14 cellular contexts compared by ENCODE assay signal in the genomic region with DNA sequence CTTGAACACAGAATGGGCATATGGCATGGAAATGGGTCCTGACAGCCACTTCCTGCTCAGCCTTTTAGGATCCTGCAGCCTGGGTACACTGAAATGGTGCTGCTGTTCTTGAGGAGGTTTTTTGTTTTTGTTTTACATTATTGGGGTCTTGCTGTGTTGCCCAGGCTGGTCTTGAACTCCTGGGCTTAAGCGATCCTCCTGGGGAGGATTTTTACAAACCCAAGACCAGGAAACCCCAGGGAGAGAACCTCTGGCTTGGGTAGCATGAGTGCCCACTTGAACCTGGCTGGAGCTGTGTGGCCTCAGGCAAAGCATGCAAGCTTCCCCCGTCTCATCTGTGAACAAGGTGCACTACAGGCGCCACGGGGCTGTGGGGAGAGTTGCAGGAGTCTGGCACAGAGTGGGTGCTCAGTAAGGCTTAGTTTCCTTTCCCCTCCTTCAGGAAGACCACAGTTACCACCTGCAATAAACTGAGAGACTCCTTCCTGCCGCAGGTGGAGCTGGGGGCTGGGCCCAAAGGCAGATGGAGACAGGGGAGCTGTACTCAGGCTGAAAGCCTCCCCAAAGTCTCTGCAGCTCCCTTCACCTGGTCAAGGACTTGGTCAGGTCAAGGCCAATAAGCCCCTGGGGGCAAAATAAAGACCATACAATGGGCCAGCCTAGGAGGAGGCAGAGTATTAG. TPM values are rescaled to one million over a fixed set of nuclear protein-coding genes. Genes with fewer than 3 reads are reported as not detected.
DNase-seq lines count a peak whose midpoint lies in the region; ATAC-seq, FAIRE-seq and TF ChIP-seq lines count a peak whose summit lies in the region.
"Had no signal": no experiment of that assay in that cellular context is flagged by ENCODE, and none has a peak within 500 bp of the region (broad histone marks: within the 10 kb centered on the region; RNA-seq: fewer than 3 reads in every experiment).

No MANE protein-coding gene starts in this region.

- no peak for TF ChIP-seq POLR2A in GM12878 (IDR thresholded peaks at IDR 0.05; ENCODE audit: low read depth, low read length)

- H2AFZ ChIP-seq in DND-41 (ENCODE audit: low read depth, low read length) (no peak overlapping the region), GM12878 (ENCODE audit: control insufficient read depth, low read depth, low read length) (0 out of 2 replicates have a peak overlapping the region, but pooled peaks have one; percentile 30)

- POLR2A ChIA-PET in activated CD4-positive, alpha-beta memory T cell treated with anti-CD3 and anti-CD28 coated beads for 36 hours (lab: Charles Lee) = interaction anchor here (0.6 to 3.0 kb wide), 10 partner anchors 11 to 191 kb away, joined by 3 to 15 read pairs (median 4); partner anchors contain the start of genes DSN1, RAB5IF and TGIF2
- POLR2A ChIA-PET in GM12878 (lab: Charles Lee) = interaction anchor here (0.6 kb wide), 1 partner anchor 192 kb away, joined by 6 read pairs; no protein-coding TSS in a partner anchor

- H3K36me3 ChIP-seq in DND-41 (ENCODE audit: insufficient read depth, low read length) (no peaks in the 10 kb centered on the region), GM12878 (ENCODE audit: control insufficient read depth in 2 of 2, insufficient read depth in 2 of 2, low read length in 1 of 2) (no peaks in the 10 kb centered on the region)
- H3K36me3 ChIP-seq: thoracic aorta had no signal

- H3K4me1 ChIP-seq in DND-41 (ENCODE audit: insufficient read depth, low read length) (peaks cover 28% of the 10 kb centered on the region), GM12878 (ENCODE audit: control insufficient read depth, insufficient read depth, low read length) (peaks cover 16% of the 10 kb centered on the region)

- H3K79me2 ChIP-seq in DND-41 (ENCODE audit: insufficient read depth, low read length) = no peaks in the 10 kb centered on the region
- H3K79me2 ChIP-seq in GM12878 (ENCODE audit: control insufficient read depth, insufficient read depth, low read length) = no peaks in the 10 kb centered on the region

- H3K27me3 Mint-ChIP-seq in activated CD4-positive, alpha-beta memory T cell treated with anti-CD3 and anti-CD28 coated beads for 36 hours = no peaks in the 10 kb centered on the region

- peak overlapping the region; percentile 100 for H3K27ac Mint-ChIP-seq in activated CD4-positive, alpha-beta memory T cell treated with anti-CD3 and anti-CD28 coated beads for 36 hours

- TF ChIP-seq CTCF in DND-41 (IDR thresholded peaks at IDR 0.05; ENCODE audit: borderline replicate concordance, extremely low read depth, low read length, poor library complexity, severe bottlenecking) = no peak
- no peak for TF ChIP-seq CTCF in GM12878 (IDR thresholded peaks at IDR 0.05 in 2 of 3, conservative IDR thresholded peaks at IDR 0.05 in 1 of 3; ENCODE audit: control insufficient read depth in 2 of 3, extremely low read depth in 1 of 3, insufficient read depth in 1 of 3, low read depth in 3 of 3, low read length in 3 of 3)

- BruUV-seq in GM12878 (replicated peaks; lab: Mats Ljungman, UMichigan) = no TSS peak

- in situ Hi-C loops in GM12878 (cut with MboI) = no loop called here

- H3K36me3 Mint-ChIP-seq in activated CD4-positive, alpha-beta memory T cell treated with anti-CD3 and anti-CD28 coated beads for 36 hours = peaks cover 29% of the 10 kb centered on the region

- CTCF ChIA-PET in activated CD4-positive, alpha-beta memory T cell treated with anti-CD3 and anti-CD28 coated beads for 36 hours (lab: Charles Lee) = interaction anchor here (0.6 to 3.6 kb wide), 7 partner anchors 15 to 111 kb away, joined by 3 to 17 read pairs (median 3); partner anchors contain the start of gene RAB5IF
- CTCF ChIA-PET in GM12878 (lab: Yijun Ruan, JAX) = interaction anchor here (1.0 kb wide), 1 partner anchor 13 kb away, joined by 3 read pairs; no protein-coding TSS in a partner anchor

- ATAC-seq in DND-41 (ENCODE audit: insufficient read depth, low read depth) (peak; percentile 64), GM12878 (peak; percentile 35), GM18511 (IDR thresholded peaks at IDR 0.05; ENCODE audit: unreplicated experiment) (no peak)

- TF ChIP-seq EP300 in GM12878 (IDR thresholded peaks at IDR 0.05; ENCODE audit: borderline replicate concordance in 1 of 2, control insufficient read depth in 1 of 2, low read depth in 2 of 2, low read length in 2 of 2) = no peak

- H3K9me3 ChIP-seq in DND-41 (ENCODE audit: insufficient read depth, low read length, severe bottlenecking) (no peaks in the 10 kb centered on the region), GM12878 (replicated peaks; ENCODE audit: control insufficient read depth, insufficient read depth, low read length) (no peaks in the 10 kb centered on the region)
- H3K9me3 ChIP-seq: thoracic aorta had no signal

- H3K27ac ChIP-seq in DND-41 (ENCODE audit: low read length) (peak overlapping the region; percentile 34; the same call in 1 of the 2 replicates), GM12878 (ENCODE audit: control insufficient read depth, insufficient read depth) (no peak overlapping the region)
- H3K27ac ChIP-seq: KMS-11, RWPE1, thoracic aorta had no signal

- H4K20me1 ChIP-seq in DND-41 (ENCODE audit: insufficient read depth, low read length) (no peaks in the 10 kb centered on the region), GM12878 (ENCODE audit: control insufficient read depth, insufficient read depth) (no peaks in the 10 kb centered on the region)

- no peak overlapping the region for H3K4me3 ChIP-seq in DND-41 (ENCODE audit: low read depth in 1 of 2, low read length in 2 of 2)
- no peak overlapping the region for H3K4me3 ChIP-seq in GM12878
- H3K4me3 ChIP-seq: thoracic aorta had no signal

- FAIRE-seq in GM12878 (lab: Jason Lieb, UNC) = no peak
- FAIRE-seq: astrocyte had no signal

- H3K4me1 Mint-ChIP-seq in activated CD4-positive, alpha-beta memory T cell treated with anti-CD3 and anti-CD28 coated beads for 36 hours (ENCODE audit: low read depth) = peaks cover 47% of the 10 kb centered on the region

- peak; percentile 62 for DNase-seq in DND-41
- DNase-seq in activated CD4-positive, alpha-beta memory T cell treated with anti-CD3 and anti-CD28 coated beads for 36 hours = peak; percentile 78
- DNase-seq in GM12878 (ENCODE audit: low read depth, low spot score) = no peak
- DNase-seq in stimulated activated CD4-positive, alpha-beta T cell treated with anti-CD3 and anti-CD28 coated beads, Interleukin-4, amount 100 ng/mL, for 24 hours = peak; percentile 63
- DNase-seq in NCI-H1436 treated with DMSO at 0.1 percent for 48 hours (lab: John Stamatoyannopoulos, UW) = no peak
- DNase-seq in HK-2 (ENCODE audit: unreplicated experiment) = no peak
- DNase-seq in NCI-H82 (lab: John Stamatoyannopoulos, UW) = no peak
- DNase-seq: foreskin melanocyte had no signal

- no peak overlapping the region; the same call in 1 of the 2 replicates for H3K9ac ChIP-seq in DND-41 (ENCODE audit: low read depth, low read length)
- H3K9ac ChIP-seq in GM12878 (ENCODE audit: control insufficient read depth, insufficient read depth, low read length) = no peak overlapping the region
- H3K9ac ChIP-seq: KMS-11 had no signal

- TF ChIP-seq RAD21 in GM12878 (IDR thresholded peaks at IDR 0.05; ENCODE audit: insufficient read depth, low read depth, low read length) = no peak

- WGBS in GM12878 (ENCODE audit: insufficient coverage, insufficient replicate concordance, low lambda C conversion rate, missing lambda C conversion rate) = 47% methylated on average over 5 of the region's 5 CpGs

- H3K27me3 ChIP-seq in DND-41 (ENCODE audit: insufficient read depth, low read length, poor library complexity) (no peaks in the 10 kb centered on the region), GM12878 (replicated peaks in 1 of 2; ENCODE audit: control insufficient read depth in 2 of 2, insufficient read depth in 2 of 2, low read length in 1 of 2) (no peaks in the 10 kb centered on the region)

- intact Hi-C loops in activated CD4-positive, alpha-beta memory T cell treated with anti-CD3 and anti-CD28 coated beads for 36 hours (cut with micrococcal nuclease) = loop anchor here (1.0 to 5.0 kb wide), 6 partner anchors 13 to 128 kb away; partner anchors contain the start of genes DSN1, NDRG3 and TGIF2
- intact Hi-C loops in GM12878 (cut with micrococcal nuclease; ENCODE audit: unreplicated experiment) = no loop called here

- RAD21 ChIA-PET in GM12878 (lab: Charles Lee; ENCODE audit: unreplicated experiment) = no interaction called here

- peak overlapping the region; percentile 97 for H3K4me3 Mint-ChIP-seq in activated CD4-positive, alpha-beta memory T cell treated with anti-CD3 and anti-CD28 coated beads for 36 hours

- no peak overlapping the region for H3K4me2 ChIP-seq in DND-41 (ENCODE audit: insufficient read depth, low read length)
- H3K4me2 ChIP-seq in GM12878 (ENCODE audit: control insufficient read depth, insufficient read depth) = no peak overlapping the region
- H3K4me2 ChIP-seq: KMS-11 had no signal

- no peaks in the 10 kb centered on the region for H3K9me3 Mint-ChIP-seq in activated CD4-positive, alpha-beta memory T cell treated with anti-CD3 and anti-CD28 coated beads for 36 hours

- SMC1A ChIA-PET in GM12878 (lab: Charles Lee; ENCODE audit: uncharacterized antibody, unreplicated experiment) = interaction anchor here (0.7 kb wide), 1 partner anchor 1764 kb away, joined by 3 read pairs; no protein-coding TSS in a partner anchor

RNA-seq across cellular contexts. Expression of gene SLA2, which starts 1.8 kb away (rescaled TPM):
- 10 to 100 TPM; 47.1 to 47.7 TPM for total RNA-seq in activated CD4-positive, alpha-beta memory T cell treated with anti-CD3 and anti-CD28 coated beads for 36 hours
- 0.66 and 0.86 TPM in 2 replicates for total RNA-seq in GM12878 (2013; cell fraction: nucleolus; rRNA removed)
- total RNA-seq in GM12878 (2014; rRNA removed) (1.9 and 2.1 TPM in 2 replicates), GM12878 (2014; rRNA removed; fragmentation: Illumina TruSeq; extraction: Trizol) (2.0 and 2.2 TPM in 2 replicates), GM12878 (2021) (1.7 and 2.1 TPM in 2 replicates)
- 0.28 TPM for polyA plus RNA-seq in GM12878 (2011; ENCODE audit: low read depth)
- polyA plus RNA-seq in GM12878 (2011; rRNA removed) (0.13 and 0.29 TPM in 2 replicates), GM12878 (2014; fragmentation: Illumina TruSeq; extraction: Trizol) (2.3 and 3.1 TPM in 2 replicates), GM12878 (2014; fragmentation: Nextera tagmentation; extraction: Ambion mirVana) (under 1 TPM; 0.35 to 0.79 TPM), GM12878 (2014; rRNA removed) (2.7 and 3.3 TPM in 2 replicates), GM12878 (2016; fragmentation: Nextera tagmentation; extraction: Ambion mirVana) (under 1 TPM; 0.47 to 0.88 TPM)
- 0.33 and 0.50 TPM in 2 replicates for polyA plus RNA-seq in GM12878 (2011; cell fraction: cytosol; rRNA removed)
- 0.27 and 0.28 TPM in 2 replicates for polyA plus RNA-seq in GM12878 (2011; cell fraction: nucleus; rRNA removed)
- 0.36 and 0.50 TPM in 2 replicates for polyA plus RNA-seq in GM12878 (2012)
- polyA minus RNA-seq in GM12878 (2011; rRNA and poly(A)+ RNA removed) = 0.22 and 0.31 TPM in 2 replicates
- polyA minus RNA-seq in GM12878 (2011; cell fraction: cytosol; rRNA and poly(A)+ RNA removed) = not detected in 2 replicates
- 0.24 TPM in 1 of 2 replicates, not detected in the other for polyA minus RNA-seq in GM12878 (2011; cell fraction: nucleus; rRNA and poly(A)+ RNA removed)
- polyA plus RNA-seq: BJ had no signal

RNA-seq across cellular contexts. Expression of gene RAB5IF, which starts 38.6 kb away (rescaled TPM):
- total RNA-seq in activated CD4-positive, alpha-beta memory T cell treated with anti-CD3 and anti-CD28 coated beads for 36 hours = 100 to 1,000 TPM; 113 to 114 TPM
- 15.9 and 18.4 TPM in 2 replicates for total RNA-seq in GM12878 (2013; cell fraction: nucleolus; rRNA removed)
- total RNA-seq in GM12878 (2014; rRNA removed) (85.3 and 94.7 TPM in 2 replicates), GM12878 (2014; rRNA removed; fragmentation: Illumina TruSeq; extraction: Trizol) (79.8 and 82.5 TPM in 2 replicates), GM12878 (2021) (94.4 and 98.8 TPM in 2 replicates)
- polyA plus RNA-seq in GM12878 (2011; ENCODE audit: low read depth) = 94.3 TPM
- polyA plus RNA-seq in GM12878 (2011; rRNA removed) (140 and 147 TPM in 2 replicates), GM12878 (2014; fragmentation: Illumina TruSeq; extraction: Trizol) (83.1 and 88.7 TPM in 2 replicates), GM12878 (2014; fragmentation: Nextera tagmentation; extraction: Ambion mirVana) (10 to 100 TPM; 19.4 to 62.9 TPM), GM12878 (2014; rRNA removed) (114 and 119 TPM in 2 replicates), GM12878 (2016; fragmentation: Nextera tagmentation; extraction: Ambion mirVana) (100 to 1,000 TPM; 243 to 246 TPM)
- 117 and 123 TPM in 2 replicates for polyA plus RNA-seq in GM12878 (2011; cell fraction: cytosol; rRNA removed)
- polyA plus RNA-seq in GM12878 (2011; cell fraction: nucleus; rRNA removed) = 63.1 and 68.7 TPM in 2 replicates
- polyA plus RNA-seq in GM12878 (2012) = 53.8 and 69.0 TPM in 2 replicates
- 41.8 and 45.5 TPM in 2 replicates for polyA minus RNA-seq in GM12878 (2011; rRNA and poly(A)+ RNA removed)
- 20.6 and 25.0 TPM in 2 replicates for polyA minus RNA-seq in GM12878 (2011; cell fraction: cytosol; rRNA and poly(A)+ RNA removed)
- 10.2 and 15.5 TPM in 2 replicates for polyA minus RNA-seq in GM12878 (2011; cell fraction: nucleus; rRNA and poly(A)+ RNA removed)

Comparison
In these comparisons a context has a peak if more than half of its experiments do, and no peak if none do; other contexts are left out.
1. DNase-seq: peak in DND-41 (single experiment), activated CD4-positive, alpha-beta memory T cell treated with anti-CD3 and anti-CD28 coated beads for 36 hours (single experiment) and stimulated activated CD4-positive, alpha-beta T cell treated with anti-CD3 and anti-CD28 coated beads, Interleukin-4, amount 100 ng/mL, for 24 hours (single experiment); none in GM12878 (single experiment), NCI-H1436 treated with DMSO at 0.1 percent for 48 hours (single experiment), HK-2 (single experiment) and NCI-H82 (single experiment).
2. RNA of gene SLA2, which starts 1.8 kb away (total RNA-seq): 47.1 to 47.7 TPM in activated CD4-positive, alpha-beta memory T cell treated with anti-CD3 and anti-CD28 coated beads for 36 hours; 0.66 to 2.2 TPM in GM12878; every median in the first group is over 10 times any median in the second.